38 cellular contexts compared by ENCODE assay signal in genomic region chr14:89162586-89162985, GRCh38.
"Had no signal": no experiment of that assay in that cellular context is flagged by ENCODE, and none has a peak within 500 bp of the region (broad histone marks: within the 10 kb centered on the region; RNA-seq: fewer than 3 reads in every experiment).

No MANE protein-coding gene starts in this region.

- FAIRE-seq: bronchial epithelial cell, TTC549 had no signal

- H3K9me3 Mint-ChIP-seq: activated CD4-positive, alpha-beta memory T cell treated with anti-CD3 and anti-CD28 coated beads, Interleukin-2, amount 10 ng/mL, durations not matched to agents 7 days and 5 days; activated CD4-positive, alpha-beta T cell treated with anti-CD3 and anti-CD28 coated beads, Interleukin-2, amount 10 ng/mL, durations not matched to agents 7 days and 5 days; activated naive CD4-positive, alpha-beta T cell treated with anti-CD3 and anti-CD28 coated beads for 36 hours; activated naive CD4-positive, alpha-beta T cell treated with anti-CD3 and anti-CD28 coated beads, Interleukin-2, amount 50 U/mL, for 24 hours; activated naive CD8-positive, alpha-beta T cell treated with anti-CD3 and anti-CD28 coated beads, Interleukin-2, amount 10 ng/mL, durations not matched to agents 7 days and 5 days; activated naive CD8-positive, alpha-beta T cell treated with anti-CD3 and anti-CD28 coated beads, Interleukin-2, amount 50 U/mL, for 24 hours; activated T-cell treated with anti-CD3 and anti-CD28 coated beads, Interleukin-2, amount 50 U/mL, for 24 hours; activated T-helper 2 cell treated with anti-CD3 and anti-CD28 coated beads, Interferon-gamma antibody, Interleukin-2, Interleukin-4, amounts not matched to agents 10 μg/mL and 5 μg/mL and 100 μg/mL, durations not matched to agents 14 hours and 24 hours and 36 hours; brain; central memory CD8-positive, alpha-beta T cell; T-helper 1 cell treated with Interleukin-12 subunit alpha and Interleukin-12 subunit beta and Interleukin-4 antibody, amounts not matched to agents 30 μg/mL and 1 μg/mL, for 36 hours; T-helper 2 cell treated with Interferon-gamma antibody and Interleukin-4, amounts not matched to agents 5 μg/mL and 100 μg/mL, for 36 hours; WTC11 had no signal

- ATAC-seq: activated CD4-positive, alpha-beta T cell treated with anti-CD3 and anti-CD28 coated beads for 36 hours; activated CD4-positive, CD25-positive, alpha-beta regulatory T cell treated with anti-CD3 and anti-CD28 coated beads, Interleukin-2, amount 50 U/mL, for 24 hours; activated CD8-positive, alpha-beta memory T cell treated with anti-CD3 and anti-CD28 coated beads, Interleukin-2, amount 10 ng/mL, durations not matched to agents 7 days and 5 days; activated CD8-positive, alpha-beta T cell treated with anti-CD3 and anti-CD28 coated beads, Interleukin-2, amount 10 ng/mL, durations not matched to agents 7 days and 5 days; activated naive CD8-positive, alpha-beta T cell treated with anti-CD3 and anti-CD28 coated beads, Interleukin-2, amount 50 U/mL, for 24 hours; WTC11 had no signal

- H3K27me3 Mint-ChIP-seq: activated CD4-positive, alpha-beta memory T cell treated with anti-CD3 and anti-CD28 coated beads, Interleukin-2, amount 10 ng/mL, durations not matched to agents 7 days and 5 days; activated CD4-positive, alpha-beta T cell treated with anti-CD3 and anti-CD28 coated beads for 36 hours; activated CD4-positive, alpha-beta T cell treated with anti-CD3 and anti-CD28 coated beads, Interleukin-2, amount 10 ng/mL, durations not matched to agents 7 days and 5 days; activated CD8-positive, alpha-beta memory T cell treated with anti-CD3 and anti-CD28 coated beads, Interleukin-2, amount 10 ng/mL, durations not matched to agents 7 days and 5 days; activated naive CD4-positive, alpha-beta T cell treated with anti-CD3 and anti-CD28 coated beads, Interleukin-2, amount 50 U/mL, for 24 hours; activated naive CD8-positive, alpha-beta T cell; activated naive CD8-positive, alpha-beta T cell treated with anti-CD3 and anti-CD28 coated beads, Interleukin-2, amount 10 ng/mL, durations not matched to agents 7 days and 5 days; activated naive CD8-positive, alpha-beta T cell treated with anti-CD3 and anti-CD28 coated beads, Interleukin-2, amount 50 U/mL, for 24 hours; activated T-cell treated with anti-CD3 and anti-CD28 coated beads, Interleukin-2, amount 50 U/mL, for 24 hours; central memory CD8-positive, alpha-beta T cell had no signal

- H3K4me3 ChIP-seq: ascending aorta, cardiac muscle cell had no signal

- H3K27ac ChIP-seq: ascending aorta, WERI-Rb-1 had no signal

- H3K36me3 ChIP-seq: cardiac muscle cell, WERI-Rb-1 had no signal

- DNase-seq: activated CD4-positive, alpha-beta memory T cell treated with anti-CD3 and anti-CD28 coated beads, Interleukin-2, amount 10 ng/mL, durations not matched to agents 7 days and 5 days; activated CD4-positive, alpha-beta T cell treated with anti-CD3 and anti-CD28 coated beads for 1 hour; activated CD4-positive, alpha-beta T cell treated with anti-CD3 and anti-CD28 coated beads for 36 hours; activated CD4-positive, alpha-beta T cell treated with anti-CD3 and anti-CD28 coated beads for 48 hours; activated CD4-positive, alpha-beta T cell treated with anti-CD3 and anti-CD28 coated beads, Interleukin-2, amount 10 ng/mL, durations not matched to agents 7 days and 5 days; activated CD4-positive, alpha-beta T cell treated with anti-CD3 and anti-CD28 coated beads, Interleukin-2, amount 50 U/mL, for 48 hours; activated CD4-positive, CD25-positive, alpha-beta regulatory T cell; activated CD8-positive, alpha-beta memory T cell treated with anti-CD3 and anti-CD28 coated beads for 24 hours; activated CD8-positive, alpha-beta memory T cell treated with anti-CD3 and anti-CD28 coated beads, Interleukin-2, amount 10 ng/mL, durations not matched to agents 7 days and 5 days; activated CD8-positive, alpha-beta memory T cell treated with anti-CD3 and anti-CD28 coated beads, Interleukin-2, amount 50 U/mL, for 48 hours; activated CD8-positive, alpha-beta T cell treated with anti-CD3 and anti-CD28 coated beads, Interleukin-2, amount 10 ng/mL, durations not matched to agents 7 days and 5 days; activated effector memory CD4-positive, alpha-beta T cell treated with Interleukin-2 at 50 U/mL for 16 hours; activated gamma-delta T cell; activated naive CD4-positive, alpha-beta T cell treated with anti-CD3 and anti-CD28 coated beads for 36 hours; activated naive CD8-positive, alpha-beta T cell treated with anti-CD3 and anti-CD28 coated beads, Interleukin-2, amount 10 ng/mL, durations not matched to agents 7 days and 5 days; activated naive CD8-positive, alpha-beta T cell treated with anti-CD3 and anti-CD28 coated beads, Interleukin-2, amount 50 U/mL, for 24 hours; activated T-cell treated with anti-CD3 and anti-CD28 coated beads, Interleukin-2, amount 50 U/mL, for 24 hours; activated T-cell treated with anti-CD3 and anti-CD28 coated beads, Interleukin-2, amount 50 U/mL, for 48 hours; amygdala; anterior cingulate cortex; cerebellar nuclear complex; T-helper 1 cell; T-helper 2 cell; T-helper 9 cell; WERI-Rb-1 had no signal

- H3K27me3 ChIP-seq: ascending aorta, cardiac muscle cell had no signal

- H3K9me3 ChIP-seq: ascending aorta had no signal

- H3K4me3 Mint-ChIP-seq: activated CD4-positive, alpha-beta memory T cell treated with anti-CD3 and anti-CD28 coated beads, Interleukin-2, amount 10 ng/mL, durations not matched to agents 7 days and 5 days; activated CD4-positive, alpha-beta T cell treated with anti-CD3 and anti-CD28 coated beads for 36 hours; activated CD4-positive, alpha-beta T cell treated with anti-CD3 and anti-CD28 coated beads, Interleukin-2, amount 10 ng/mL, durations not matched to agents 7 days and 5 days; activated CD8-positive, alpha-beta memory T cell treated with anti-CD3 and anti-CD28 coated beads, Interleukin-2, amount 10 ng/mL, durations not matched to agents 7 days and 5 days; activated CD8-positive, alpha-beta T cell treated with anti-CD3 and anti-CD28 coated beads, Interleukin-2, amount 10 ng/mL, durations not matched to agents 7 days and 5 days; activated naive CD4-positive, alpha-beta T cell treated with anti-CD3 and anti-CD28 coated beads for 36 hours; activated naive CD4-positive, alpha-beta T cell treated with anti-CD3 and anti-CD28 coated beads, Interleukin-2, amount 50 U/mL, for 24 hours; activated naive CD8-positive, alpha-beta T cell; activated naive CD8-positive, alpha-beta T cell treated with anti-CD3 and anti-CD28 coated beads, Interleukin-2, amount 10 ng/mL, durations not matched to agents 7 days and 5 days; activated naive CD8-positive, alpha-beta T cell treated with anti-CD3 and anti-CD28 coated beads, Interleukin-2, amount 50 U/mL, for 24 hours; activated T-cell treated with anti-CD3 and anti-CD28 coated beads, Interleukin-2, amount 50 U/mL, for 24 hours; brain; central memory CD8-positive, alpha-beta T cell; T-helper 1 cell treated with Interleukin-12 subunit alpha and Interleukin-12 subunit beta and Interleukin-4 antibody, amounts not matched to agents 30 μg/mL and 1 μg/mL, for 36 hours; T-helper 2 cell treated with Interferon-gamma antibody and Interleukin-4, amounts not matched to agents 5 μg/mL and 100 μg/mL, for 36 hours; WTC11 had no signal

- H3K27ac Mint-ChIP-seq: activated CD4-positive, alpha-beta memory T cell treated with anti-CD3 and anti-CD28 coated beads, Interleukin-2, amount 10 ng/mL, durations not matched to agents 7 days and 5 days; activated CD4-positive, alpha-beta T cell treated with anti-CD3 and anti-CD28 coated beads for 36 hours; activated CD4-positive, alpha-beta T cell treated with anti-CD3 and anti-CD28 coated beads, Interleukin-2, amount 10 ng/mL, durations not matched to agents 7 days and 5 days; activated CD8-positive, alpha-beta memory T cell treated with anti-CD3 and anti-CD28 coated beads, Interleukin-2, amount 10 ng/mL, durations not matched to agents 7 days and 5 days; activated CD8-positive, alpha-beta T cell treated with anti-CD3 and anti-CD28 coated beads, Interleukin-2, amount 10 ng/mL, durations not matched to agents 7 days and 5 days; activated naive CD4-positive, alpha-beta T cell treated with anti-CD3 and anti-CD28 coated beads for 36 hours; activated naive CD4-positive, alpha-beta T cell treated with anti-CD3 and anti-CD28 coated beads, Interleukin-2, amount 50 U/mL, for 24 hours; activated naive CD8-positive, alpha-beta T cell; activated naive CD8-positive, alpha-beta T cell treated with anti-CD3 and anti-CD28 coated beads, Interleukin-2, amount 10 ng/mL, durations not matched to agents 7 days and 5 days; activated naive CD8-positive, alpha-beta T cell treated with anti-CD3 and anti-CD28 coated beads, Interleukin-2, amount 50 U/mL, for 24 hours; activated T-cell treated with anti-CD3 and anti-CD28 coated beads, Interleukin-2, amount 50 U/mL, for 24 hours; activated T-helper 2 cell treated with anti-CD3 and anti-CD28 coated beads, Interferon-gamma antibody, Interleukin-2, Interleukin-4, amounts not matched to agents 10 μg/mL and 5 μg/mL and 100 μg/mL, durations not matched to agents 14 hours and 24 hours and 36 hours; T-helper 1 cell treated with Interleukin-12 subunit alpha and Interleukin-12 subunit beta and Interleukin-4 antibody, amounts not matched to agents 30 μg/mL and 1 μg/mL, for 36 hours; T-helper 2 cell treated with Interferon-gamma antibody and Interleukin-4, amounts not matched to agents 5 μg/mL and 100 μg/mL, for 36 hours had no signal
